Comparison of ENCODE assay signal across 27 cellular contexts in the genomic region with DNA sequence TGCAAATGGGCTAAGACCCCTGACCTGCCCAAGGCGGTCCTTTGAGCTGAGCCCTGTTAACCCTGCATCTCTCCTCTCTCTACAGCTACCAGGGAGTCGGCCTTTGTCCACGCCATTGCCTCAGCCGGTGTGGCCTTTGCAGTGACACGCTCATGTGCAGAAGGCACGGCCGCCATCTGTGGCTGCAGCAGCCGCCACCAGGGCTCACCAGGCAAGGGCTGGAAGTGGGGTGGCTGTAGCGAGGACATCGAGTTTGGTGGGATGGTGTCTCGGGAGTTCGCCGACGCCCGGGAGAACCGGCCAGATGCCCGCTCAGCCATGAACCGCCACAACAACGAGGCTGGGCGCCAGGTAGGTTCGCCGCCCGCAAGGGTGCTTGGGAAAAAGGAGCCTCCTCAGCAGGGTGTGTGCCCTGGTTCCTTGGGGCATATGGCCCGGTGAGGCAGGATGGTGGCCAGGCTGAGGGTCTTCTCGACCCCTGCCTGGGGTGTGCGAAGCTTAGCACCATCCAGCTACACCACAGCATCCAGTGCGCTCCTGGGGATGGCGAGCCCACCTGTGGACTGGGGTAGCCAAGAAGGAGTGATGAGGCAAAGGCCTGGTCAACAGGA. TPM values are rescaled to one million over a fixed set of nuclear protein-coding genes. Genes with fewer than 3 reads are reported as not detected.
DNase-seq lines count a peak whose midpoint lies in the region; ATAC-seq and TF ChIP-seq lines count a peak whose summit lies in the region.
"Had no signal": no experiment of that assay in that cellular context is flagged by ENCODE, and none has a peak within 500 bp of the region (broad histone marks: within the 10 kb centered on the region; RNA-seq: fewer than 3 reads in every experiment).

No MANE protein-coding gene starts in this region.

- H3K9me3 Mint-ChIP-seq in activated naive CD4-positive, alpha-beta T cell treated with anti-CD3 and anti-CD28 coated beads, Interleukin-2, amount 10 ng/mL, durations not matched to agents 7 days and 5 days = peaks cover 8% of the 10 kb centered on the region

- no peaks in the 10 kb centered on the region for H3K4me1 Mint-ChIP-seq in activated naive CD4-positive, alpha-beta T cell treated with anti-CD3 and anti-CD28 coated beads, Interleukin-2, amount 10 ng/mL, durations not matched to agents 7 days and 5 days

- no peaks in the 10 kb centered on the region for H3K9me3 ChIP-seq in upper lobe of right lung
- H3K9me3 ChIP-seq in BE2C = no peaks in the 10 kb centered on the region
- H3K9me3 ChIP-seq: HAP-1 had no signal

- H3K27ac Mint-ChIP-seq in activated naive CD4-positive, alpha-beta T cell treated with anti-CD3 and anti-CD28 coated beads, Interleukin-2, amount 10 ng/mL, durations not matched to agents 7 days and 5 days = no peak overlapping the region
- H3K27ac Mint-ChIP-seq: CD14-positive monocyte had no signal

- no peak for ATAC-seq in left ventricle myocardium superior
- no peak for ATAC-seq in Right ventricle myocardium superior (ENCODE audit: poor library complexity)
- no peak for ATAC-seq in upper lobe of right lung
- ATAC-seq: HepG2, K562 had no signal

- no peaks in the 10 kb centered on the region for H3K36me3 Mint-ChIP-seq in activated naive CD4-positive, alpha-beta T cell treated with anti-CD3 and anti-CD28 coated beads, Interleukin-2, amount 10 ng/mL, durations not matched to agents 7 days and 5 days
- H3K36me3 Mint-ChIP-seq: CD14-positive monocyte had no signal

- no peak overlapping the region for H3K27ac ChIP-seq in upper lobe of right lung
- H3K27ac ChIP-seq: HL-60 had no signal

- H3K27me3 Mint-ChIP-seq in activated naive CD4-positive, alpha-beta T cell treated with anti-CD3 and anti-CD28 coated beads, Interleukin-2, amount 10 ng/mL, durations not matched to agents 7 days and 5 days = peaks cover 43% of the 10 kb centered on the region

- DNase-seq in left ventricle myocardium superior (peak; percentile 13), Right ventricle myocardium superior (no peak), islet precursor cell (peak; percentile 40), posterior vena cava (ENCODE audit: low spot score) (peak; percentile 78), upper lobe of right lung (peak; percentile 54), Ammon's horn (ENCODE audit: low spot score) (no peak), BE2C (no peak)
- no peak for DNase-seq in activated naive CD4-positive, alpha-beta T cell treated with anti-CD3 and anti-CD28 coated beads, Interleukin-2, amount 10 ng/mL, durations not matched to agents 7 days and 5 days
- DNase-seq: AML-193, EL, MM.1S, NCI-H1048, NCI-H1417 treated with DMSO at 0.1 percent for 48 hours, NCI-H187, NCI-H446, NCI-H526 treated with DMSO at 0.1 percent for 48 hours, OCI-M1, SHP77 had no signal

- H3K36me3 ChIP-seq in upper lobe of right lung (no peaks in the 10 kb centered on the region), BE2C (no peaks in the 10 kb centered on the region)
- H3K36me3 ChIP-seq: HAP-1 had no signal

- peaks cover 2% of the 10 kb centered on the region for H3K4me1 ChIP-seq in upper lobe of right lung
- no peaks in the 10 kb centered on the region for H3K4me1 ChIP-seq in BE2C
- H3K4me1 ChIP-seq: HAP-1 had no signal

- intact Hi-C loops in left ventricle myocardium superior (cut with micrococcal nuclease) = no loop called here
- intact Hi-C loops in Right ventricle myocardium superior (cut with DNase I) = no loop called here
- intact Hi-C loops in posterior vena cava (cut with DNase I) = no loop called here
- intact Hi-C loops in upper lobe of right lung (cut with DNase I) = no loop called here

- H3K4me3 ChIP-seq in upper lobe of right lung (no peak overlapping the region), BE2C (ENCODE audit: low read depth, low read length) (no peak overlapping the region)
- H3K4me3 ChIP-seq: HAP-1, K562 had no signal

- CTCF ChIA-PET in activated naive CD4-positive, alpha-beta T cell treated with anti-CD3 and anti-CD28 coated beads, Interleukin-2, amount 10 ng/mL, durations not matched to agents 7 days and 5 days (lab: Charles Lee) = no interaction called here

- H3K4me3 Mint-ChIP-seq in activated naive CD4-positive, alpha-beta T cell treated with anti-CD3 and anti-CD28 coated beads, Interleukin-2, amount 10 ng/mL, durations not matched to agents 7 days and 5 days = no peak overlapping the region
- H3K4me3 Mint-ChIP-seq: CD14-positive monocyte had no signal

- H3K27me3 ChIP-seq in upper lobe of right lung (peaks cover 3% of the 10 kb centered on the region), BE2C (peaks cover 6% of the 10 kb centered on the region)

- TF ChIP-seq CTCF in upper lobe of right lung (IDR thresholded peaks at IDR 0.05) (no peak), BE2C (IDR thresholded peaks at IDR 0.05; ENCODE audit: low read depth, low read length) (no peak)

RNA-seq across cellular contexts. Expression of a gene that starts 31.8 kb away (rescaled TPM):
- total RNA-seq in left ventricle myocardium superior (285 TPM), Right ventricle myocardium superior (251 TPM), posterior vena cava (100 to 1,000 TPM; 300 to 342 TPM), upper lobe of right lung (397 TPM)
- 1,294 TPM for polyA plus RNA-seq in BE2C (2012; ENCODE audit: insufficient read depth, insufficient read length, low read depth)

RNA-seq across cellular contexts. Expression of a gene that starts 43.9 kb away (rescaled TPM):
- not detected for total RNA-seq in left ventricle myocardium superior
- total RNA-seq in Right ventricle myocardium superior = not detected
- total RNA-seq in posterior vena cava = not detected
- 10.1 TPM for total RNA-seq in upper lobe of right lung
- polyA plus RNA-seq in BE2C (2012; ENCODE audit: insufficient read depth, insufficient read length, low read depth) = not detected
- total RNA-seq: A172, HepG2, HT-29, K562, LHCN-M2 had no signal
- polyA plus RNA-seq: AG04450, CD14-positive monocyte, HepG2, K562 had no signal

RNA-seq across cellular contexts. Expression of a gene that starts 52.4 kb away (rescaled TPM):
- total RNA-seq in left ventricle myocardium superior = 10.5 TPM
- 7.3 TPM for total RNA-seq in Right ventricle myocardium superior
- 1 to 10 TPM; 7.8 to 8.0 TPM for total RNA-seq in posterior vena cava
- total RNA-seq in upper lobe of right lung = 12.5 TPM
- 59.4 TPM for polyA plus RNA-seq in BE2C (2012; ENCODE audit: insufficient read depth, insufficient read length, low read depth)

RNA-seq across cellular contexts. Expression of a gene that starts 58.4 kb away (rescaled TPM):
- 58.6 TPM for total RNA-seq in left ventricle myocardium superior
- 65.6 TPM for total RNA-seq in Right ventricle myocardium superior
- 10 to 100 TPM; 30.0 to 30.9 TPM for total RNA-seq in posterior vena cava
- total RNA-seq in upper lobe of right lung = 39.9 TPM
- polyA plus RNA-seq in BE2C (2012; ENCODE audit: insufficient read depth, insufficient read length, low read depth) = 502 TPM

Comparison
In these comparisons a context has a peak if more than half of its experiments do, and no peak if none do; other contexts are left out.
1. DNase-seq: peak in left ventricle myocardium superior (single experiment), islet precursor cell (single experiment), posterior vena cava (single experiment) and upper lobe of right lung (single experiment); none in Right ventricle myocardium superior (single experiment), Ammon's horn (single experiment), activated naive CD4-positive, alpha-beta T cell treated with anti-CD3 and anti-CD28 coated beads, Interleukin-2, amount 10 ng/mL, durations not matched to agents 7 days and 5 days (single experiment) and BE2C (single experiment).
2. RNA of a gene that starts 43.9 kb away (total RNA-seq): 10.1 TPM in upper lobe of right lung (single experiment); not detected in left ventricle myocardium superior (single experiment), not detected in Right ventricle myocardium superior (single experiment) and not detected in posterior vena cava; every median in the first group is over 10 times any median in the second.